14 cellular contexts compared by ENCODE assay signal in the genomic region with DNA sequence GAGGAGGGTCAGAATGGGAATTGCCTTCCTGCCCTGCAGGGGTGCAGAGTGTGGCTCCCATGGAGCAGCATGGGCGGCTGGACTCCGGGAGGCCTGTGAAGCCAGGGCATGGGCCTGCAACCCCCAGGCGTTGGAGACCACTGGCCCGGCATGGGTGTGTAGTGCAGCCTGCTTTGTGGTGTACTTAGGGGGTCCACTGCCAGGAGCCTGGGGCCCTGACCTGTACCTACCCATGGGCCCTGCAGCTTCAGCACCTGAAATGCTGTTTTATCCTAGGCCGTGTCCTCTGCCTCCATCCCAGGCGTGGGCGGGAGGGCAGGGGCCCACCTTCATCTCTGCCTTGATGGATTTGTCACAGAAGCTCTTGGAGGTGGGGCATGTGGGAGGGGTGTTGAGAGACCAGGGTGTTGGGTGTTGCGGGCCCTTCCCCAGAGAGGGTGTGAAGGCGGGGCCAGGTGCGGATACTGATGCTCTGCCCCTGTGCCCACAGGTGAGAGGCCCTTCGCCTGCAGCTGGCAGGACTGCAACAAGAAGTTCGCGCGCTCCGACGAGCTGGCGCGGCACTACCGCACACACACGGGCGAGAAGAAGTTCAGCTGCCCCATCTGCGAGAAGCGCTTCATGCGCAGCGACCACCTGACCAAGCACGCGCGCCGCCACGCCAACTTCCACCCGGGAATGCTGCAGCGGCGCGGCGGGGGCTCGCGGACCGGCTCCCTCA. TPM values are rescaled to one million over a fixed set of nuclear protein-coding genes. Genes with fewer than 3 reads are reported as not detected.
A peak's percentile ranks its signal among the peaks of the same experiment; 100 is the strongest.
DNase-seq lines count a peak whose midpoint lies in the region; ATAC-seq and TF ChIP-seq lines count a peak whose summit lies in the region.
"Had no signal": no experiment of that assay in that cellular context is flagged by ENCODE, and none has a peak within 500 bp of the region (broad histone marks: within the 10 kb centered on the region; RNA-seq: fewer than 3 reads in every experiment).

No MANE protein-coding gene starts in this region.

- H3K27me3 ChIP-seq in tibial nerve = no peaks in the 10 kb centered on the region
- H3K27me3 ChIP-seq: body of pancreas, Peyer's patch had no signal

- H3K9me3 ChIP-seq in tibial nerve = no peaks in the 10 kb centered on the region
- H3K9me3 ChIP-seq: body of pancreas, Peyer's patch had no signal

- H3K27ac ChIP-seq in tibial nerve = peak overlapping the region in 3 of 4 donors; percentile 41 to 77 (median 73)

- TF ChIP-seq POLR2A in tibial nerve (IDR thresholded peaks at IDR 0.05) = no peak

- peaks cover 4 to 46% (median 10%) of the 10 kb centered on the region in 3 donors for H3K36me3 ChIP-seq in tibial nerve

- no peak for ATAC-seq in activated T-cell treated with anti-CD3 and anti-CD28 coated beads, Interleukin-2, amount 50 U/mL, for 72 hours (replicated peaks in 1 of 2)
- no peak for ATAC-seq in natural killer cell treated with Interleukin-12 subunit alpha and Interleukin-12 subunit beta and Interleukin-15 and Interleukin-18, amount 100 ng/mL, for 72 hours
- ATAC-seq in HG02840 (IDR thresholded peaks at IDR 0.05; ENCODE audit: low FRiP score, unreplicated experiment) = no peak

- peaks cover 66% of the 10 kb centered on the region for H3K4me1 Mint-ChIP-seq in activated T-cell treated with anti-CD3 and anti-CD28 coated beads, Interleukin-2, amount 50 U/mL, for 72 hours (ENCODE audit: low read depth)
- peaks cover 63 to 72% of the 10 kb centered on the region in 2 donors for H3K4me1 Mint-ChIP-seq in natural killer cell treated with Interleukin-12 subunit alpha and Interleukin-12 subunit beta and Interleukin-15 and Interleukin-18, amount 100 ng/mL, for 72 hours (ENCODE audit: low read depth in 2 of 2)

- peaks cover 0 to 2% of the 10 kb centered on the region in 2 donors for H3K9me3 Mint-ChIP-seq in activated T-cell treated with anti-CD3 and anti-CD28 coated beads, Interleukin-2, amount 50 U/mL, for 72 hours
- no peaks in the 10 kb centered on the region for H3K9me3 Mint-ChIP-seq in natural killer cell treated with Interleukin-12 subunit alpha and Interleukin-12 subunit beta and Interleukin-15 and Interleukin-18, amount 100 ng/mL, for 72 hours

- peak overlapping the region; percentile 82 for H3K27ac Mint-ChIP-seq in activated T-cell treated with anti-CD3 and anti-CD28 coated beads, Interleukin-2, amount 50 U/mL, for 72 hours
- peak overlapping the region; percentile 83 to 99 for H3K27ac Mint-ChIP-seq in natural killer cell treated with Interleukin-12 subunit alpha and Interleukin-12 subunit beta and Interleukin-15 and Interleukin-18, amount 100 ng/mL, for 72 hours
- H3K27ac Mint-ChIP-seq: mesothelial cell of epicardium had no signal

- TF ChIP-seq EP300 in tibial nerve (IDR thresholded peaks at IDR 0.05) = no peak

- H3K27me3 Mint-ChIP-seq in activated T-cell treated with anti-CD3 and anti-CD28 coated beads, Interleukin-2, amount 50 U/mL, for 72 hours (ENCODE audit: low read depth) = no peaks in the 10 kb centered on the region
- no peaks in the 10 kb centered on the region for H3K27me3 Mint-ChIP-seq in natural killer cell treated with Interleukin-12 subunit alpha and Interleukin-12 subunit beta and Interleukin-15 and Interleukin-18, amount 100 ng/mL, for 72 hours

- no peak overlapping the region for H3K4me3 ChIP-seq in tibial nerve
- H3K4me3 ChIP-seq: body of pancreas, Peyer's patch had no signal

- H3K4me1 ChIP-seq in tibial nerve = peaks cover 0 to 91% (median 53%) of the 10 kb centered on the region in 4 donors

- no peak for DNase-seq in activated T-cell treated with anti-CD3 and anti-CD28 coated beads, Interleukin-2, amount 50 U/mL, for 72 hours
- DNase-seq in activated T-cell treated with anti-CD3 and anti-CD28 coated beads, Interleukin-2, amount 50 U/mL, for 1 hour = no peak
- peak; percentile 42 for DNase-seq in ecto neural progenitor cell (ENCODE audit: low spot score)
- no peak for DNase-seq in natural killer cell treated with Interleukin-12 subunit alpha and Interleukin-12 subunit beta and Interleukin-15 and Interleukin-18, amount 100 ng/mL, for 72 hours (ENCODE audit: low spot score)
- no peak for DNase-seq in tibial nerve (ENCODE audit: low spot score in 2 of 2)
- no peak for DNase-seq in cerebellar cortex (ENCODE audit: low spot score)
- DNase-seq in T1000 (lab: John Stamatoyannopoulos, UW) = no peak
- DNase-seq: activated CD4-positive, alpha-beta T cell treated with anti-CD3 and anti-CD28 coated beads, Interleukin-2, amount 50 U/mL, for 4 hours; MM.1S; NCI-H748 treated with DMSO at 0.1 percent for 48 hours; Peyer's patch had no signal

- 95 to 98% methylated on average over 38 of the region's 38 CpGs for WGBS in tibial nerve, 2 donors

- no peak for TF ChIP-seq CTCF in tibial nerve (IDR thresholded peaks at IDR 0.05)

- no peak overlapping the region for H3K4me3 Mint-ChIP-seq in activated T-cell treated with anti-CD3 and anti-CD28 coated beads, Interleukin-2, amount 50 U/mL, for 72 hours
- no peak overlapping the region for H3K4me3 Mint-ChIP-seq in natural killer cell treated with Interleukin-12 subunit alpha and Interleukin-12 subunit beta and Interleukin-15 and Interleukin-18, amount 100 ng/mL, for 72 hours
- H3K4me3 Mint-ChIP-seq: mesothelial cell of epicardium had no signal

- peaks cover 11 to 36% of the 10 kb centered on the region in 2 donors for H3K36me3 Mint-ChIP-seq in activated T-cell treated with anti-CD3 and anti-CD28 coated beads, Interleukin-2, amount 50 U/mL, for 72 hours (ENCODE audit: insufficient read depth in 2 of 2)
- peaks cover 7% of the 10 kb centered on the region for H3K36me3 Mint-ChIP-seq in natural killer cell treated with Interleukin-12 subunit alpha and Interleukin-12 subunit beta and Interleukin-15 and Interleukin-18, amount 100 ng/mL, for 72 hours

RNA-seq across cellular contexts. Expression of gene KLF13, which starts 45.0 kb away (rescaled TPM):
- total RNA-seq in activated T-cell treated with anti-CD3 and anti-CD28 coated beads, Interleukin-2, amount 50 U/mL, for 72 hours = 100 to 1,000 TPM; 260 to 273 TPM
- total RNA-seq in natural killer cell treated with Interleukin-12 subunit alpha and Interleukin-12 subunit beta and Interleukin-15 and Interleukin-18, amount 100 ng/mL, for 72 hours = 100 to 1,000 TPM in 1 of 2 donors, 10 to 100 TPM in 1; 95.1 to 153 TPM
- total RNA-seq in tibial nerve = 10 to 100 TPM; 61.2 to 77.9 (median 75.1) TPM
